ENCODE assay signal across 14 cellular contexts in the genomic region with DNA sequence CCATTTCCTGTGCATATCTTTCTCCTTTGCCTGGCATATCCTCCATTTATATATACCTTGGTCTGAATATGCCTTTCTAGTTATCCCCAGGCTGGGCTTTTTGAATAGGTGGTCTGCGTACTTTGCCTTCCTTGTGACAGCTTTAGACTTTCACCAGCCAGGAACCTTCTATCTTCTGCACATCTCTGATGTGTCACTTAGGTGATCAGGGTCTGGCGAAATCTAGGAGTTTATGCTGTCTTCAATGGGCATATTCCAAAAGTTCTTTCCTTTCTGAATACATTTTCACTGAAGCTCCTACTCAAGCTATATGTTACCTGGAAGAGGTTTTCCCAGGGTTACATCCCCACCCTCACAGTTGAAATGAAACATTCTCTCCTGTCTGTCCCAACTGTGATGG. TPM values are rescaled to one million over a fixed set of nuclear protein-coding genes. Genes with fewer than 3 reads are reported as not detected.
"Had no signal": no experiment of that assay in that cellular context is flagged by ENCODE, and none has a peak within 500 bp of the region (broad histone marks: within the 10 kb centered on the region; RNA-seq: fewer than 3 reads in every experiment).

No MANE protein-coding gene starts in this region.

- H2AFZ ChIP-seq: neural progenitor cell had no signal

- H3K4me2 ChIP-seq: neural progenitor cell had no signal

- H3K4me1 ChIP-seq: pancreas had no signal

- H3K9ac ChIP-seq: neural progenitor cell had no signal

- ATAC-seq: activated CD4-positive, alpha-beta T cell treated with anti-CD3 and anti-CD28 coated beads for 36 hours; activated CD8-positive, alpha-beta memory T cell treated with anti-CD3 and anti-CD28 coated beads, Interleukin-2, amount 10 ng/mL, durations not matched to agents 7 days and 5 days; pancreas; stimulated activated naive CD8-positive, alpha-beta T cell treated with anti-CD3 and anti-CD28 coated beads, Interleukin-15, amount 100 ng/mL, for 72 hours; T-helper 17 cell had no signal

- H3K9me3 ChIP-seq: esophagus muscularis mucosa, pancreas, spleen had no signal

- DNase-seq: activated CD4-positive, alpha-beta memory T cell treated with anti-CD3 and anti-CD28 coated beads for 36 hours; activated CD4-positive, alpha-beta T cell treated with anti-CD3 and anti-CD28 coated beads for 36 hours; activated CD8-positive, alpha-beta memory T cell treated with anti-CD3 and anti-CD28 coated beads, Interleukin-2, amount 10 ng/mL, durations not matched to agents 7 days and 5 days; activated naive CD4-positive, alpha-beta T cell treated with anti-CD3 and anti-CD28 coated beads, Interleukin-2, amount 50 U/mL, for 16 hours; activated T-cell treated with anti-CD3 and anti-CD28 coated beads, Interleukin-2, amount 50 U/mL, for 1 hour; pancreas; spleen; stimulated activated naive CD8-positive, alpha-beta T cell treated with anti-CD3 and anti-CD28 coated beads, Interleukin-15, amount 100 ng/mL, for 72 hours; T-helper 17 cell; WERI-Rb-1 had no signal

- H3K27ac ChIP-seq: esophagus muscularis mucosa, neural progenitor cell, pancreas, spleen, WERI-Rb-1 had no signal

- FAIRE-seq: colon, pancreas had no signal

- H3K36me3 ChIP-seq: esophagus muscularis mucosa, neural progenitor cell, pancreas, spleen, WERI-Rb-1 had no signal

- H3K4me3 ChIP-seq: lung, pancreas, spleen had no signal

- H3K27me3 ChIP-seq: esophagus muscularis mucosa, pancreas had no signal

RNA-seq across cellular contexts. Expression of a gene that starts 27.8 kb away (rescaled TPM):
- total RNA-seq: activated CD4-positive, alpha-beta memory T cell treated with anti-CD3 and anti-CD28 coated beads for 36 hours; activated CD4-positive, alpha-beta T cell treated with anti-CD3 and anti-CD28 coated beads for 36 hours had no signal
